ENCODE assay signal across 6 cellular contexts in genomic region chr16:57485091-57485915, GRCh38. TPM values are rescaled to one million over a fixed set of nuclear protein-coding genes. Genes with fewer than 3 reads are reported as not detected.
DNase-seq lines count a peak whose midpoint lies in the region; ATAC-seq, FAIRE-seq and TF ChIP-seq lines count a peak whose summit lies in the region.

No MANE protein-coding gene starts in this region.

- intact Hi-C loops in dendritic cell treated with granulocyte-macrophage colony-stimulating factor and Interleukin-4, amounts not matched to agents 40 ng/mL and 50 ng/mL, for 4 days (cut with micrococcal nuclease), result no loop called here
- intact Hi-C loops in pancreas (cut with DNase I), result no loop called here

- TF ChIP-seq CTCF in pancreas (IDR thresholded peaks at IDR 0.05), result no peak

- H3K9ac ChIP-seq in HUES64 (ENCODE audit: low read depth, low read length), result 0 out of 2 replicates have a peak overlapping the region, but pooled peaks have one; percentile 47

- no peaks in the 10 kb centered on the region for H3K36me3 Mint-ChIP-seq in dendritic cell treated with granulocyte-macrophage colony-stimulating factor and Interleukin-4, amounts not matched to agents 40 ng/mL and 50 ng/mL, for 4 days (ENCODE audit: low read depth)

- FAIRE-seq in pancreas (lab: Jason Lieb, UNC), result no peak

- peak; percentile 7 to 22 (median 12) for ATAC-seq in pancreas
- no peak for ATAC-seq in HG02981 (IDR thresholded peaks at IDR 0.05; ENCODE audit: unreplicated experiment)
- no peak for ATAC-seq in GM21360 (IDR thresholded peaks at IDR 0.05; ENCODE audit: unreplicated experiment)

- H3K9me3 Mint-ChIP-seq in dendritic cell treated with granulocyte-macrophage colony-stimulating factor and Interleukin-4, amounts not matched to agents 40 ng/mL and 50 ng/mL, for 4 days, result no peaks in the 10 kb centered on the region

- peak overlapping the region; percentile 61 for H3K4me3 ChIP-seq in HUES64 (ENCODE audit: low read length)
- H3K4me3 ChIP-seq in pancreas, result peak overlapping the region; percentile 72 to 81 (median 78)

- H3K4me1 Mint-ChIP-seq in dendritic cell treated with granulocyte-macrophage colony-stimulating factor and Interleukin-4, amounts not matched to agents 40 ng/mL and 50 ng/mL, for 4 days (ENCODE audit: low read depth), result peaks cover 17% of the 10 kb centered on the region

- peak overlapping the region; percentile 74 for H3K4me3 Mint-ChIP-seq in dendritic cell treated with granulocyte-macrophage colony-stimulating factor and Interleukin-4, amounts not matched to agents 40 ng/mL and 50 ng/mL, for 4 days

- H3K4me1 ChIP-seq in HUES64 (ENCODE audit: insufficient read depth, low read length), result peaks cover 3% of the 10 kb centered on the region; the same call in 1 of the 2 replicates
- H3K4me1 ChIP-seq in pancreas, result peaks cover 0 to 13% (median 7%) of the 10 kb centered on the region in 3 donors

- H3K27ac Mint-ChIP-seq in dendritic cell treated with granulocyte-macrophage colony-stimulating factor and Interleukin-4, amounts not matched to agents 40 ng/mL and 50 ng/mL, for 4 days, result peak overlapping the region; percentile 72

- H3K36me3 ChIP-seq in HUES64 (ENCODE audit: insufficient read depth, low read length) (no peaks in the 10 kb centered on the region), pancreas (no peaks in the 10 kb centered on the region)

- WGBS in HUES64, result 80% methylated on average over 14 of the region's 14 CpGs
- WGBS in pancreas, 2 donors, result 57% methylated on average over 14 of the region's 14 CpGs

- DNase-seq in pancreas, result peak in 2 of 6 donors; percentile 34 to 68
- DNase-seq in amygdala (lab: John Stamatoyannopoulos, UW), result no peak

- H3K27me3 ChIP-seq in HUES64 (ENCODE audit: insufficient read depth, low read length), result peaks cover 16% of the 10 kb centered on the region; the same call in 1 of the 2 replicates
- H3K27me3 ChIP-seq in pancreas, result no peaks in the 10 kb centered on the region

- no peak overlapping the region for H3K27ac ChIP-seq in HUES64 (ENCODE audit: low read depth, low read length)
- peak overlapping the region; percentile 42 to 58 (median 52) for H3K27ac ChIP-seq in pancreas

- 0 out of 2 replicates have a peak, but pooled peaks cover 4% of the 10 kb centered on the region for H3K9me3 ChIP-seq in HUES64 (ENCODE audit: insufficient read depth, low read depth, low read length)
- no peaks in the 10 kb centered on the region for H3K9me3 ChIP-seq in pancreas

- peaks cover 49% of the 10 kb centered on the region for H3K27me3 Mint-ChIP-seq in dendritic cell treated with granulocyte-macrophage colony-stimulating factor and Interleukin-4, amounts not matched to agents 40 ng/mL and 50 ng/mL, for 4 days

RNA-seq across cellular contexts. Expression of gene DOK4, which starts 1.0 kb away (rescaled TPM):
- polyA plus RNA-seq in HUES64 (2013, experiment 1 of 2), result 18.2 TPM
- polyA plus RNA-seq in HUES64 (2013, experiment 2 of 2), result 21.0 TPM
- total RNA-seq in pancreas, result 10 to 100 TPM in 5 of 6 donors, 1 to 10 TPM in 1; 9.2 to 24.4 (median 13.4) TPM
- 10 to 100 TPM; 16.7 to 26.4 TPM for polyA plus RNA-seq in pancreas

RNA-seq across cellular contexts. Expression of gene POLR2C, which starts 22.8 kb away (rescaled TPM):
- 95.1 TPM for polyA plus RNA-seq in HUES64 (2013, experiment 1 of 2)
- polyA plus RNA-seq in HUES64 (2013, experiment 2 of 2), result 80.0 TPM
- 10 to 100 TPM; 21.8 to 26.7 (median 25.1) TPM for total RNA-seq in pancreas
- polyA plus RNA-seq in pancreas, result 10 to 100 TPM; 20.4 to 43.9 TPM

RNA-seq across cellular contexts. Expression of gene COQ9, which starts 38.0 kb away (rescaled TPM):
- 25.8 TPM for polyA plus RNA-seq in HUES64 (2013, experiment 1 of 2)
- 26.6 TPM for polyA plus RNA-seq in HUES64 (2013, experiment 2 of 2)
- 10 to 100 TPM; 17.7 to 31.2 (median 23.4) TPM for total RNA-seq in pancreas
- 10 to 100 TPM; 48.5 to 51.1 TPM for polyA plus RNA-seq in pancreas

RNA-seq across cellular contexts. Expression of gene CIAPIN1, which starts 38.1 kb away (rescaled TPM):
- 70.4 TPM for polyA plus RNA-seq in HUES64 (2013, experiment 1 of 2)
- 64.3 TPM for polyA plus RNA-seq in HUES64 (2013, experiment 2 of 2)
- total RNA-seq in pancreas, result 10 to 100 TPM; 14.5 to 20.9 (median 17.2) TPM
- 10 to 100 TPM; 11.6 to 23.8 TPM for polyA plus RNA-seq in pancreas

RNA-seq across cellular contexts. Expression of gene CCDC102A, which starts 51.1 kb away (rescaled TPM):
- 6.1 TPM for polyA plus RNA-seq in HUES64 (2013, experiment 1 of 2)
- polyA plus RNA-seq in HUES64 (2013, experiment 2 of 2), result 4.8 TPM
- total RNA-seq in pancreas, result 1 to 10 TPM; 2.2 to 5.8 (median 2.9) TPM
- polyA plus RNA-seq in pancreas, result 1 to 10 TPM; 2.8 to 3.5 TPM

Comparison
In these comparisons a context has a peak if more than half of its experiments do, and no peak if none do; other contexts are left out.
1. ATAC-seq: peak in pancreas (4 of 4); none in HG02981 (single experiment) and GM21360 (single experiment).